Comparison of ENCODE assay signal across 1 cellular context in the genomic region with DNA sequence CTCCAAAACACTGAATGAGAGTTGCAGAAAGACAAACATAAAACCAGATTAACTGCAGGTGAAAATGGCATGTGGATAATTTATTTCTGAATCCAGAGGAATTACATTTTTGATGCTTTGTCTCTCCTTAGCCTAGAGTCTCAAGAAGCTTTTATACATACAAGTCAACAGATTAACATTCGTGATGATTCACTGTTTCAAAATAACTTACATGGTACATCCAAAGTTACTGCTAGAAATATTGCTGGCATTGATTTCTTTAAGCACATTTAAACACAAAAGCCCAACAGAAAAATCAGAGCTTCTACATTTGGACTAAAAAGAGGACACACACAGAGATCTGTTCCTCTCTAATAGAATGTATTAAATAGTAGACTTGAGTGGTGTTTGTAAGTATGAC.
TF ChIP-seq lines count a peak whose summit lies in the region.

No MANE protein-coding gene starts in this region.

TF ChIP-seq in IMR-90, 13 proteins besides CTCF, POLR2A, EP300 and RAD21 (continued from another document):
- TF ChIP-seq, protein P1, sequence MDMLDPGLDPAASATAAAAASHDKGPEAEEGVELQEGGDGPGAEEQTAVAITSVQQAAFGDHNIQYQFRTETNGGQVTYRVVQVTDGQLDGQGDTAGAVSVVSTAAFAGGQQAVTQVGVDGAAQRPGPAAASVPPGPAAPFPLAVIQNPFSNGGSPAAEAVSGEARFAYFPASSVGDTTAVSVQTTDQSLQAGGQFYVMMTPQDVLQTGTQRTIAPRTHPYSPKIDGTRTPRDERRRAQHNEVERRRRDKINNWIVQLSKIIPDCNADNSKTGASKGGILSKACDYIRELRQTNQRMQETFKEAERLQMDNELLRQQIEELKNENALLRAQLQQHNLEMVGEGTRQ (IDR thresholded peaks at IDR 0.05; ENCODE audit: low read depth, low read length), result no peak
- no peak for TF ChIP-seq SMC3 (IDR thresholded peaks at IDR 0.05; ENCODE audit: low read depth, low read length)
- no peak for TF ChIP-seq CHD1 (IDR thresholded peaks at IDR 0.05; ENCODE audit: low read depth, low read length)
- TF ChIP-seq, protein P2, sequence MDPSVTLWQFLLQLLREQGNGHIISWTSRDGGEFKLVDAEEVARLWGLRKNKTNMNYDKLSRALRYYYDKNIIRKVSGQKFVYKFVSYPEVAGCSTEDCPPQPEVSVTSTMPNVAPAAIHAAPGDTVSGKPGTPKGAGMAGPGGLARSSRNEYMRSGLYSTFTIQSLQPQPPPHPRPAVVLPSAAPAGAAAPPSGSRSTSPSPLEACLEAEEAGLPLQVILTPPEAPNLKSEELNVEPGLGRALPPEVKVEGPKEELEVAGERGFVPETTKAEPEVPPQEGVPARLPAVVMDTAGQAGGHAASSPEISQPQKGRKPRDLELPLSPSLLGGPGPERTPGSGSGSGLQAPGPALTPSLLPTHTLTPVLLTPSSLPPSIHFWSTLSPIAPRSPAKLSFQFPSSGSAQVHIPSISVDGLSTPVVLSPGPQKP (IDR thresholded peaks at IDR 0.05; ENCODE audit: borderline replicate concordance, low read depth, low read length), result no peak
- no peak for TF ChIP-seq MXI1 (IDR thresholded peaks at IDR 0.05; ENCODE audit: borderline replicate concordance, low read depth, low read length)
- TF ChIP-seq MAFK (IDR thresholded peaks at IDR 0.05; ENCODE audit: low read depth, low read length), result no peak
- TF ChIP-seq NFE2L2 (IDR thresholded peaks at IDR 0.05; ENCODE audit: low read depth, low read length), result no peak
- no peak for TF ChIP-seq RFX5 (IDR thresholded peaks at IDR 0.05; ENCODE audit: low read depth, low read length)
- TF ChIP-seq BHLHE40 (IDR thresholded peaks at IDR 0.05; ENCODE audit: low read depth, low read length), result no peak
